ENCODE assay signal across 1 cellular context in the genomic region with DNA sequence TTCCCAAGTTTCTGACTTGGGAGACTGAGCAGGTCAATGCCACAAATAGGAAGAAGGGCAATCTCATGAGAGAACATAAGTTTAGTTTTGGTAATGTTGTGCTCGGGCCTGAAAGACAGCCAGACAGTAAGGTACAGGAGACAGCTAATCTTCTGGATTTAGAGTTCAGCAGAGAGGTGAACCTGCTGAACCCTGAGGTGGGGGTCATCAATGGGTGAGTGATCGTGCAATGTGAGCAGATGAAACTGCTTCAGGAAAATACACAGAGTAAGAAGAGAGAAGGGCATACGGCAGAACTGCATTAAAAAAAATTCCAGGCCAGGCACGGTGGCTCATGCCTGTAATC.
A peak's percentile ranks its signal among the peaks of the same experiment; 100 is the strongest.
TF ChIP-seq lines count a peak whose summit lies in the region.

No MANE protein-coding gene starts in this region.

TF ChIP-seq in GM12878, 131 proteins besides CTCF, POLR2A, EP300 and RAD21 (continued from another document):
- TF ChIP-seq, protein P1, sequence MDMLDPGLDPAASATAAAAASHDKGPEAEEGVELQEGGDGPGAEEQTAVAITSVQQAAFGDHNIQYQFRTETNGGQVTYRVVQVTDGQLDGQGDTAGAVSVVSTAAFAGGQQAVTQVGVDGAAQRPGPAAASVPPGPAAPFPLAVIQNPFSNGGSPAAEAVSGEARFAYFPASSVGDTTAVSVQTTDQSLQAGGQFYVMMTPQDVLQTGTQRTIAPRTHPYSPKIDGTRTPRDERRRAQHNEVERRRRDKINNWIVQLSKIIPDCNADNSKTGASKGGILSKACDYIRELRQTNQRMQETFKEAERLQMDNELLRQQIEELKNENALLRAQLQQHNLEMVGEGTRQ (IDR thresholded peaks at IDR 0.05; ENCODE audit: borderline replicate concordance, low read depth, low read length) = no peak
- TF ChIP-seq MTA2 (IDR thresholded peaks at IDR 0.05; ENCODE audit: low read depth) (0 out of 2 replicates have a peak, but pooled peaks have one; percentile 2), ETV6 (conservative IDR thresholded peaks at IDR 0.05 in 1 of 2, IDR thresholded peaks at IDR 0.05 in 1 of 2; ENCODE audit: borderline replicate concordance in 1 of 2, low read depth in 1 of 2) (peak in 1 of 2 experiments; percentile 7; a peak in 1 of 4 replicates), NFYA (IDR thresholded peaks at IDR 0.05; ENCODE audit: borderline replicate concordance, low read depth, low read length) (no peak), PML (IDR thresholded peaks at IDR 0.05; ENCODE audit: low read length) (no peak)
- TF ChIP-seq, protein P2, sequence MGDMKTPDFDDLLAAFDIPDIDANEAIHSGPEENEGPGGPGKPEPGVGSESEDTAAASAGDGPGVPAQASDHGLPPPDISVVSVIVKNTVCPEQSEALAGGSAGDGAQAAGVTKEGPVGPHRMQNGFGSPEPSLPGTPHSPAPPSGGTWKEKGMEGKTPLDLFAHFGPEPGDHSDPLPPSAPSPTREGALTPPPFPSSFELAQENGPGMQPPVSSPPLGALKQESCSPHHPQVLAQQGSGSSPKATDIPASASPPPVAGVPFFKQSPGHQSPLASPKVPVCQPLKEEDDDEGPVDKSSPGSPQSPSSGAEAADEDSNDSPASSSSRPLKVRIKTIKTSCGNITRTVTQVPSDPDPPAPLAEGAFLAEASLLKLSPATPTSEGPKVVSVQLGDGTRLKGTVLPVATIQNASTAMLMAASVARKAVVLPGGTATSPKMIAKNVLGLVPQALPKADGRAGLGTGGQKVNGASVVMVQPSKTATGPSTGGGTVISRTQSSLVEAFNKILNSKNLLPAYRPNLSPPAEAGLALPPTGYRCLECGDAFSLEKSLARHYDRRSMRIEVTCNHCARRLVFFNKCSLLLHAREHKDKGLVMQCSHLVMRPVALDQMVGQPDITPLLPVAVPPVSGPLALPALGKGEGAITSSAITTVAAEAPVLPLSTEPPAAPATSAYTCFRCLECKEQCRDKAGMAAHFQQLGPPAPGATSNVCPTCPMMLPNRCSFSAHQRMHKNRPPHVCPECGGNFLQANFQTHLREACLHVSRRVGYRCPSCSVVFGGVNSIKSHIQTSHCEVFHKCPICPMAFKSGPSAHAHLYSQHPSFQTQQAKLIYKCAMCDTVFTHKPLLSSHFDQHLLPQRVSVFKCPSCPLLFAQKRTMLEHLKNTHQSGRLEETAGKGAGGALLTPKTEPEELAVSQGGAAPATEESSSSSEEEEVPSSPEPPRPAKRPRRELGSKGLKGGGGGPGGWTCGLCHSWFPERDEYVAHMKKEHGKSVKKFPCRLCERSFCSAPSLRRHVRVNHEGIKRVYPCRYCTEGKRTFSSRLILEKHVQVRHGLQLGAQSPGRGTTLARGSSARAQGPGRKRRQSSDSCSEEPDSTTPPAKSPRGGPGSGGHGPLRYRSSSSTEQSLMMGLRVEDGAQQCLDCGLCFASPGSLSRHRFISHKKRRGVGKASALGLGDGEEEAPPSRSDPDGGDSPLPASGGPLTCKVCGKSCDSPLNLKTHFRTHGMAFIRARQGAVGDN (IDR thresholded peaks at IDR 0.05) = peak; percentile 22; the same call in 1 of the 2 replicates
- TF ChIP-seq, protein P3, sequence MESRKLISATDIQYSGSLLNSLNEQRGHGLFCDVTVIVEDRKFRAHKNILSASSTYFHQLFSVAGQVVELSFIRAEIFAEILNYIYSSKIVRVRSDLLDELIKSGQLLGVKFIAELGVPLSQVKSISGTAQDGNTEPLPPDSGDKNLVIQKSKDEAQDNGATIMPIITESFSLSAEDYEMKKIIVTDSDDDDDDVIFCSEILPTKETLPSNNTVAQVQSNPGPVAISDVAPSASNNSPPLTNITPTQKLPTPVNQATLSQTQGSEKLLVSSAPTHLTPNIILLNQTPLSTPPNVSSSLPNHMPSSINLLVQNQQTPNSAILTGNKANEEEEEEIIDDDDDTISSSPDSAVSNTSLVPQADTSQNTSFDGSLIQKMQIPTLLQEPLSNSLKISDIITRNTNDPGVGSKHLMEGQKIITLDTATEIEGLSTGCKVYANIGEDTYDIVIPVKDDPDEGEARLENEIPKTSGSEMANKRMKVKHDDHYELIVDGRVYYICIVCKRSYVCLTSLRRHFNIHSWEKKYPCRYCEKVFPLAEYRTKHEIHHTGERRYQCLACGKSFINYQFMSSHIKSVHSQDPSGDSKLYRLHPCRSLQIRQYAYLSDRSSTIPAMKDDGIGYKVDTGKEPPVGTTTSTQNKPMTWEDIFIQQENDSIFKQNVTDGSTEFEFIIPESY (IDR thresholded peaks at IDR 0.05) = no peak
